Comparison of ENCODE assay signal across 9 cellular contexts in the genomic region with DNA sequence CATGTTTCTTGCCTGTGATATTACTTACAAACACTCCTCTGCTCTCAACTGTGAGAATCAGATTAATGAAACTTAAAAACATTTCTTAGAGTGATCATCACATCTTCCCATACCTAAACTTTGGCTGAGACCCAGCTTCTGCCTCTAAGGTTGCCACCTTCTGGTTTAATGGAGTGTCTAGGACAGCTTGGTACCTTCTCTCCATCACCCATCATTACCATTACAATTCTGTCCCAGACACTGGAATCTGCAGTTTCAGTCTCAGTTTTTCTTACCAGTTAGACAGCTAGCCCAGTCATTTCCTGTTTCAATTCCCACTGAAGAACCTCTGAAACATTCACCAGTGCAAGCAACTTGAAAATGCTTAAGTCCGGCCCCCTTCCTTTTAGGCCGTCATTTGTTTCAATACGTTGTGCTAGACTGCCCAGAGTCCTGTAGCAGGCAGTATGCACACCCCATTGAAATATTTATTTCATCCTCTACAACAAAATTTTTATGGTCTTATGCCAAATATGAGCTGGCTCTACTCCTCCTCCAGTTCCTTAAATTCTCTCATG.
DNase-seq lines count a peak whose midpoint lies in the region; ATAC-seq and TF ChIP-seq lines count a peak whose summit lies in the region.
"Had no signal": no experiment of that assay in that cellular context is flagged by ENCODE, and none has a peak within 500 bp of the region (broad histone marks: within the 10 kb centered on the region; RNA-seq: fewer than 3 reads in every experiment).

No MANE protein-coding gene starts in this region.

- ATAC-seq in naive B cell (ENCODE audit: low read depth in 2 of 2), result peak; percentile 63 to 67
- ATAC-seq in HG02970 (IDR thresholded peaks at IDR 0.05; ENCODE audit: low FRiP score, unreplicated experiment), result no peak
- ATAC-seq in GM19035 (IDR thresholded peaks at IDR 0.05; ENCODE audit: unreplicated experiment), result no peak

- peaks cover 9% of the 10 kb centered on the region for H3K9me3 Mint-ChIP-seq in dendritic cell treated with granulocyte-macrophage colony-stimulating factor and Interleukin-4, amounts not matched to agents 40 ng/mL and 50 ng/mL, for 4 days
- peaks cover 0 to 2% (median 0%) of the 10 kb centered on the region in 7 donors for H3K9me3 Mint-ChIP-seq in naive B cell

- H3K36me3 Mint-ChIP-seq in dendritic cell treated with granulocyte-macrophage colony-stimulating factor and Interleukin-4, amounts not matched to agents 40 ng/mL and 50 ng/mL, for 4 days (ENCODE audit: low read depth), result peaks cover 6% of the 10 kb centered on the region
- H3K36me3 Mint-ChIP-seq in naive B cell, result no peaks in the 10 kb centered on the region

- no peak overlapping the region for H3K4me3 ChIP-seq in NB4 (ENCODE audit: low read depth, low read length)

- H3K27ac Mint-ChIP-seq in dendritic cell treated with granulocyte-macrophage colony-stimulating factor and Interleukin-4, amounts not matched to agents 40 ng/mL and 50 ng/mL, for 4 days, result peak overlapping the region; percentile 66
- peak overlapping the region in 4 of 6 donors; percentile 27 to 85 (median 40) for H3K27ac Mint-ChIP-seq in naive B cell

- peaks cover 10% of the 10 kb centered on the region for H3K4me1 Mint-ChIP-seq in dendritic cell treated with granulocyte-macrophage colony-stimulating factor and Interleukin-4, amounts not matched to agents 40 ng/mL and 50 ng/mL, for 4 days (ENCODE audit: low read depth)
- H3K4me1 Mint-ChIP-seq in naive B cell, result peaks cover 9 to 11% (median 9%) of the 10 kb centered on the region in 3 donors

- no peaks in the 10 kb centered on the region for H3K27me3 Mint-ChIP-seq in dendritic cell treated with granulocyte-macrophage colony-stimulating factor and Interleukin-4, amounts not matched to agents 40 ng/mL and 50 ng/mL, for 4 days
- peaks cover 0 to 6% (median 0%) of the 10 kb centered on the region in 3 donors for H3K27me3 Mint-ChIP-seq in naive B cell

- intact Hi-C loops in dendritic cell treated with granulocyte-macrophage colony-stimulating factor and Interleukin-4, amounts not matched to agents 40 ng/mL and 50 ng/mL, for 4 days (cut with micrococcal nuclease), result no loop called here

- TF ChIP-seq CTCF in NB4 (IDR thresholded peaks at IDR 0.05; ENCODE audit: low read depth, low read length), result no peak

- no peak for TF ChIP-seq POLR2A in NB4 (IDR thresholded peaks at IDR 0.05; ENCODE audit: extremely low read depth, insufficient read length)

- no peak overlapping the region for H3K4me3 Mint-ChIP-seq in dendritic cell treated with granulocyte-macrophage colony-stimulating factor and Interleukin-4, amounts not matched to agents 40 ng/mL and 50 ng/mL, for 4 days
- peak overlapping the region in 4 of 8 donors; percentile 6 to 50 (median 37) for H3K4me3 Mint-ChIP-seq in naive B cell

- peak; percentile 42 for DNase-seq in CD1c-positive myeloid dendritic cell (ENCODE audit: extremely low spot score)
- DNase-seq in NB4 (ENCODE audit: low read depth), result peak; percentile 67
- DNase-seq in naive B cell, result peak; percentile 2
- DNase-seq in DMS 273 treated with DMSO at 0.1 percent for 48 hours (lab: John Stamatoyannopoulos, UW), result no peak
- DNase-seq in COLO829 (ENCODE audit: low spot score), result no peak
- DNase-seq: activated T-cell treated with anti-CD3 and anti-CD28 coated beads for 4 hours had no signal

Comparison
In these comparisons a context has a peak if more than half of its experiments do, and no peak if none do; other contexts are left out.
1. DNase-seq: peak in CD1c-positive myeloid dendritic cell (single experiment), NB4 (single experiment) and naive B cell (single experiment); none in DMS 273 treated with DMSO at 0.1 percent for 48 hours (single experiment) and COLO829 (single experiment).
2. ATAC-seq: peak in naive B cell (2 of 2); none in HG02970 (single experiment) and GM19035 (single experiment).